Comparison of ENCODE assay signal across 9 cellular contexts in the genomic region with DNA sequence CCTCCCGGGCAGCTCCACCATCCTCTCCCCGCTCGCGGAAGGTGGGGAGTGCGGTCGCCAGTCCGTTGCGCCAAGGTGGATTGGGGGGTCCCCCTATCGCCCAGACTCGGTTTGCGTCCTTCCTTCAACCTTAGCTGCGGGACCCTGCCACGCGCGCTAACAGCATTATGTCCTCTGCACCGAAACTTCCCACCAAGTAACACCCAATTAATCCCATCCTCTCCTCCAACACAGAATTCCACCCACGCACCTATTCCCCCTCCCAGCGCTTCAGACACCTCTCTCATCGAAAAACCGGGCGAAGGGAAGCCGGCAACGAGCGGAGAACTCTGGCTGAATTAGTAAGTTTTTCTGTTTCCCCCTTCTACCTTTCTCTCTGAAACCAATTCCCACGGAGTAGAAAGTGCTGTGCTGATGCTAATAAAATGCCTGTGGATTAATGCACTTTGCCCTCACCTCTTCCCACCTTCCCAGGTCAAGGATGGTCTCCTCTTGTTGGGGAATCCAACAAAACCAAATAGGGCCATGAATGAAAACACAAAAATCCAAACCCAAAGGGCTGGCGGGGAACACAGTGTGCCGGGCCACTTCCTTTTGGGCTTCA. TPM values are rescaled to one million over a fixed set of nuclear protein-coding genes. Genes with fewer than 3 reads are reported as not detected.
DNase-seq lines count a peak whose midpoint lies in the region; ATAC-seq and TF ChIP-seq lines count a peak whose summit lies in the region.
"Had no signal": no experiment of that assay in that cellular context is flagged by ENCODE, and none has a peak within 500 bp of the region (broad histone marks: within the 10 kb centered on the region; RNA-seq: fewer than 3 reads in every experiment).

No MANE protein-coding gene starts in this region.

- no peaks in the 10 kb centered on the region for H3K9me2 ChIP-seq in DOHH2 (replicated peaks; ENCODE audit: control insufficient read depth, low read length)

- H3K36me3 ChIP-seq in DOHH2 (ENCODE audit: control insufficient read depth, low read length), result no peaks in the 10 kb centered on the region
- no peaks in the 10 kb centered on the region for H3K36me3 ChIP-seq in NT2/D1 (ENCODE audit: insufficient read depth, insufficient read length, low read length)

- peaks cover 51% of the 10 kb centered on the region for H3K4me1 ChIP-seq in DOHH2 (ENCODE audit: control insufficient read depth, low read length)
- peaks cover 3% of the 10 kb centered on the region for H3K4me1 ChIP-seq in NT2/D1 (ENCODE audit: insufficient read depth, insufficient read length)

- TF ChIP-seq CTCF in DOHH2 (IDR thresholded peaks at IDR 0.05; ENCODE audit: low read depth, low read length, poor library complexity, severe bottlenecking) (no peak), epithelial cell of proximal tubule (conservative IDR thresholded peaks at IDR 0.05; ENCODE audit: low read depth, low read length) (no peak), progenitor cell of endocrine pancreas (IDR thresholded peaks at IDR 0.05; ENCODE audit: unreplicated experiment) (no peak)

- no peaks in the 10 kb centered on the region for H3K79me2 ChIP-seq in DOHH2 (ENCODE audit: control insufficient read depth, low read length)

- ATAC-seq in HG03135 (IDR thresholded peaks at IDR 0.05; ENCODE audit: unreplicated experiment), result no peak

- peaks cover 74% of the 10 kb centered on the region for H3K27me3 ChIP-seq in DOHH2 (ENCODE audit: control insufficient read depth, low read length)
- peaks cover 100% of the 10 kb centered on the region for H3K27me3 ChIP-seq in NT2/D1 (ENCODE audit: insufficient read depth, insufficient read length)

- H4K20me1 ChIP-seq in DOHH2 (ENCODE audit: control insufficient read depth, insufficient read depth, low read depth, low read length), result no peaks in the 10 kb centered on the region

- no peak overlapping the region for H3K27ac ChIP-seq in DOHH2 (ENCODE audit: low read depth, low read length)
- H3K27ac ChIP-seq: body of pancreas had no signal

- peak overlapping the region; percentile 12 for H3K9ac ChIP-seq in NT2/D1 (ENCODE audit: insufficient read length, low read depth)

- H3K4me1 Mint-ChIP-seq in progenitor cell of endocrine pancreas (ENCODE audit: low read depth), result peaks cover 18% of the 10 kb centered on the region

- no peaks in the 10 kb centered on the region for H3K9me3 Mint-ChIP-seq in progenitor cell of endocrine pancreas (ENCODE audit: low read depth)

- DNase-seq in NT2/D1 (ENCODE audit: low read depth, low spot score) (no peak), epithelial cell of proximal tubule (ENCODE audit: low read depth) (no peak), progenitor cell of endocrine pancreas (ENCODE audit: low spot score, unreplicated experiment) (no peak), AG20443 (ENCODE audit: low spot score) (no peak), retina (no peak), GM19240 (ENCODE audit: insufficient read length, low spot score) (no peak)

- H3K4me3 ChIP-seq in DOHH2 (ENCODE audit: low read length), result peak overlapping the region; percentile 77
- peak overlapping the region; percentile 42 for H3K4me3 ChIP-seq in NT2/D1 (ENCODE audit: insufficient read length, low read depth)
- peak overlapping the region; percentile 75 for H3K4me3 ChIP-seq in epithelial cell of proximal tubule (ENCODE audit: low read depth, low read length)
- H3K4me3 ChIP-seq: body of pancreas had no signal

- H3K9me3 ChIP-seq in DOHH2 (ENCODE audit: control insufficient read depth, insufficient read depth, low read length) (no peaks in the 10 kb centered on the region), NT2/D1 (ENCODE audit: insufficient read depth, low read length) (no peaks in the 10 kb centered on the region; the same call in 1 of the 2 replicates)
- H3K9me3 ChIP-seq: body of pancreas had no signal

- H3K36me3 Mint-ChIP-seq in progenitor cell of endocrine pancreas (ENCODE audit: insufficient read depth), result peaks cover 2% of the 10 kb centered on the region

- peak overlapping the region; percentile 66 for H3K4me3 Mint-ChIP-seq in progenitor cell of endocrine pancreas (ENCODE audit: low read depth)

- peak overlapping the region; percentile 94 for H3K4me2 ChIP-seq in DOHH2 (ENCODE audit: low read length)

- peaks cover 90% of the 10 kb centered on the region for H3K27me3 Mint-ChIP-seq in progenitor cell of endocrine pancreas

- H3K27ac Mint-ChIP-seq in progenitor cell of endocrine pancreas, result no peak overlapping the region

- H3F3A ChIP-seq in DOHH2 (ENCODE audit: control insufficient read depth, insufficient read depth), result no peaks in the 10 kb centered on the region

RNA-seq across cellular contexts. Expression of a gene that starts 0.9 kb away (rescaled TPM):
- total RNA-seq in epithelial cell of proximal tubule (14.4 and 33.2 TPM in 2 replicates), progenitor cell of endocrine pancreas (77.4 and 85.5 TPM in 2 replicates)

RNA-seq across cellular contexts. Expression of a gene that starts 3.9 kb away (rescaled TPM):
- 5.7 and 11.8 TPM in 2 replicates for total RNA-seq in epithelial cell of proximal tubule
- 0.38 TPM in 1 of 2 replicates, not detected in the other for total RNA-seq in progenitor cell of endocrine pancreas
- total RNA-seq: body of pancreas had no signal

RNA-seq across cellular contexts. Expression of a gene that starts 5.0 kb away (rescaled TPM):
- total RNA-seq in epithelial cell of proximal tubule, result 21.4 and 27.9 TPM in 2 replicates
- 1.4 and 1.5 TPM in 2 replicates for total RNA-seq in progenitor cell of endocrine pancreas

RNA-seq across cellular contexts. Expression of a gene that starts 8.0 kb away (rescaled TPM):
- total RNA-seq in epithelial cell of proximal tubule (20.1 and 47.6 TPM in 2 replicates), progenitor cell of endocrine pancreas (12.6 and 18.1 TPM in 2 replicates)

RNA-seq across cellular contexts. Expression of a gene that starts 13.9 kb away (rescaled TPM):
- total RNA-seq in epithelial cell of proximal tubule, result 82.4 and 104 TPM in 2 replicates
- not detected in 2 replicates for total RNA-seq in progenitor cell of endocrine pancreas
- total RNA-seq: body of pancreas had no signal
